In genomic region chr7:158270106-158270775, GRCh38 we compare ENCODE assay signal across 1 cellular context.
TF ChIP-seq lines count a peak whose summit lies in the region.

No MANE protein-coding gene starts in this region.

TF ChIP-seq in HepG2, 621 proteins besides CTCF, POLR2A, EP300 and RAD21:
- TF ChIP-seq ZNF687 (CRISPR knock-in tag; IDR thresholded peaks at IDR 0.05) (peak; percentile 33; the same call in 1 of the 2 replicates), ZFP1 (CRISPR knock-in tag; IDR thresholded peaks at IDR 0.05) (no peak), ZSCAN31 (CRISPR knock-in tag; IDR thresholded peaks at IDR 0.05; ENCODE audit: low read depth) (no peak), ZNF264 (CRISPR knock-in tag; IDR thresholded peaks at IDR 0.05) (no peak), E2F1 (CRISPR knock-in tag; IDR thresholded peaks at IDR 0.05) (no peak), FOXP1 (IDR thresholded peaks at IDR 0.05) (no peak), FOXP1 (CRISPR knock-in tag; IDR thresholded peaks at IDR 0.05) (no peak), ZNF549 (CRISPR knock-in tag; IDR thresholded peaks at IDR 0.05) (no peak)
TF ChIP-seq in HepG2: peak in this region for 1.
